Comparison of ENCODE assay signal across 7 cellular contexts in the genomic region with DNA sequence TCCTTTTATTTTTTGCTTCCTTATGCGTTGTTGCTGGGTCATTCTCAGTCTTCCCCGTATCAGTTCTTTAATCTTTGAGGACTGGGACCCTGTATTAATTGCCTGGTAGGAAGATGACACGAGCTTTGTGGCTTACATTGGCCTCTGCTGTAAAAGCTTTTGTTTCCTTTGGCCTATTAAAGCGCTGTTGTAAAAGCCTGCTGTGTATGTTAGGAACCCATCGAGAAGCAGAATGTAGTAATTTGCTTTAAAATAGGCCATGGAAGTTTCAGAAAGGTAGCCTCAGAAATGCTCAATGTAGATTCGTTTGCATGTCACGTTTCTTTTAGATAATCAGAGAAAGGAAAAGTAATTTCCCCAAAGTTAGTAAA.
DNase-seq lines count a peak whose midpoint lies in the region; ATAC-seq and TF ChIP-seq lines count a peak whose summit lies in the region.

No MANE protein-coding gene starts in this region.

- TF ChIP-seq EP300 in tibial nerve (IDR thresholded peaks at IDR 0.05): no peak

- H3K27me3 ChIP-seq in ascending aorta (no peaks in the 10 kb centered on the region), tibial nerve (no peaks in the 10 kb centered on the region)

- no peak for TF ChIP-seq POLR2A in tibial nerve (IDR thresholded peaks at IDR 0.05)

- peak; percentile 3 for ATAC-seq in GM19025 (IDR thresholded peaks at IDR 0.05; ENCODE audit: low read depth, unreplicated experiment)
- peak; percentile 4 for ATAC-seq in HG03045 (IDR thresholded peaks at IDR 0.05; ENCODE audit: unreplicated experiment)
- ATAC-seq in left colon: peak; percentile 33

- no peak for DNase-seq in ascending aorta (ENCODE audit: low spot score in 2 of 2)
- no peak for DNase-seq in left colon
- DNase-seq in tibial nerve (ENCODE audit: low spot score in 2 of 2): no peak
- no peak for DNase-seq in HCEC 1CT
- DNase-seq in activated CD4-positive, CD25-positive, alpha-beta regulatory T cell (lab: John Stamatoyannopoulos, UW): no peak

- no peak for TF ChIP-seq CTCF in ascending aorta (IDR thresholded peaks at IDR 0.05)
- TF ChIP-seq CTCF in tibial nerve (IDR thresholded peaks at IDR 0.05): no peak

- 0 to 1% methylated on average over 7 of the region's 7 CpGs for WGBS in tibial nerve, 2 donors

- H3K36me3 ChIP-seq in ascending aorta (no peaks in the 10 kb centered on the region), tibial nerve (no peaks in the 10 kb centered on the region)

- H3K9me3 ChIP-seq in ascending aorta (no peaks in the 10 kb centered on the region), tibial nerve (no peaks in the 10 kb centered on the region)

- H3K4me1 ChIP-seq in ascending aorta (peaks cover 7 to 26% of the 10 kb centered on the region in 2 donors), tibial nerve (peaks cover 0 to 61% (median 39%) of the 10 kb centered on the region in 4 donors)

- H3K4me3 ChIP-seq in ascending aorta: peak overlapping the region; percentile 66 to 69
- H3K4me3 ChIP-seq in tibial nerve: peak overlapping the region; percentile 36 to 62 (median 56)

- H3K27ac ChIP-seq in ascending aorta: peak overlapping the region; percentile 93 to 98
- H3K27ac ChIP-seq in tibial nerve: peak overlapping the region; percentile 91 to 99 (median 96)

- intact Hi-C loops in ascending aorta (cut with DNase I): loop anchor here (2.0 to 5.0 kb wide), 9 partner anchors 48 to 614 kb away; partner anchors contain the start of gene KL
- intact Hi-C loops in left colon (cut with DNase I, micrococcal nuclease): loop anchor here in 1 of 2 donors (10.0 kb wide), 2 partner anchors 318 to 948 kb away; no protein-coding TSS in a partner anchor
